ENCODE assay signal across 20 cellular contexts in genomic region chr17:47741793-47742145, GRCh38. TPM values are rescaled to one million over a fixed set of nuclear protein-coding genes. Genes with fewer than 3 reads are reported as not detected.
DNase-seq lines count a peak whose midpoint lies in the region; ATAC-seq, FAIRE-seq and TF ChIP-seq lines count a peak whose summit lies in the region.
"Had no signal": no experiment of that assay in that cellular context is flagged by ENCODE, and none has a peak within 500 bp of the region (broad histone marks: within the 10 kb centered on the region; RNA-seq: fewer than 3 reads in every experiment).

No MANE protein-coding gene starts in this region.

- no peak for TF ChIP-seq POLR2A in breast epithelium (IDR thresholded peaks at IDR 0.05)

- no peaks in the 10 kb centered on the region for H3K9me3 ChIP-seq in breast epithelium
- H3K9me3 ChIP-seq: HAP-1, transverse colon had no signal

- H3K27me3 Mint-ChIP-seq in activated CD8-positive, alpha-beta memory T cell treated with anti-CD3 and anti-CD28 coated beads, Interleukin-2, amount 10 ng/mL, durations not matched to agents 7 days and 5 days: no peaks in the 10 kb centered on the region
- no peaks in the 10 kb centered on the region for H3K27me3 Mint-ChIP-seq in activated B cell treated with CpG ODN at 0.5 μM for 24 hours

- DNase-seq in activated CD8-positive, alpha-beta memory T cell treated with anti-CD3 and anti-CD28 coated beads, Interleukin-2, amount 10 ng/mL, durations not matched to agents 7 days and 5 days: no peak
- no peak for DNase-seq in activated CD8-positive, alpha-beta memory T cell treated with anti-CD3 and anti-CD28 coated beads for 24 hours
- no peak for DNase-seq in GM18507 (ENCODE audit: extremely low spot score, insufficient read length, low read depth)
- DNase-seq in activated B cell treated with CpG ODN at 0.5 μM for 24 hours: no peak
- peak; percentile 70 for DNase-seq in fibroblast of mammary gland (ENCODE audit: low read depth)
- no peak for DNase-seq in GM10248 (ENCODE audit: extremely low spot score)
- no peak for DNase-seq in breast epithelium (ENCODE audit: low spot score in 2 of 2)
- DNase-seq: activated CD4-positive, CD25-positive, alpha-beta regulatory T cell treated with anti-CD3 and anti-CD28 coated beads, Interleukin-2, amount 50 U/mL, for 72 hours; amniotic stem cell; left cardiac atrium; midbrain; NCI-H2029 treated with DMSO at 0.1 percent for 48 hours; NCI-H524 treated with DMSO at 0.1 percent for 48 hours; transverse colon had no signal

- H3K27ac Mint-ChIP-seq in activated CD8-positive, alpha-beta memory T cell treated with anti-CD3 and anti-CD28 coated beads, Interleukin-2, amount 10 ng/mL, durations not matched to agents 7 days and 5 days: peak overlapping the region; percentile 71
- H3K27ac Mint-ChIP-seq in activated B cell treated with CpG ODN at 0.5 μM for 24 hours: peak overlapping the region; percentile 15
- H3K27ac Mint-ChIP-seq: stimulated activated memory B cell treated with anti-CD40 and anti-IgM and Interleukin-4, amounts not matched to agents 10 μg/mL and 1 μg/mL and 100 μg/mL, for 72 hours had no signal

- peak; percentile 29 for ATAC-seq in activated CD8-positive, alpha-beta memory T cell treated with anti-CD3 and anti-CD28 coated beads, Interleukin-2, amount 10 ng/mL, durations not matched to agents 7 days and 5 days
- ATAC-seq in activated B cell treated with CpG ODN at 0.5 μM for 24 hours (ENCODE audit: low read depth) (no peak), HG03097 (IDR thresholded peaks at IDR 0.05; ENCODE audit: low FRiP score, unreplicated experiment) (no peak)
- ATAC-seq: left cardiac atrium had no signal

- peaks cover 53% of the 10 kb centered on the region for H3K36me3 Mint-ChIP-seq in activated CD8-positive, alpha-beta memory T cell treated with anti-CD3 and anti-CD28 coated beads, Interleukin-2, amount 10 ng/mL, durations not matched to agents 7 days and 5 days
- H3K36me3 Mint-ChIP-seq in activated B cell treated with CpG ODN at 0.5 μM for 24 hours (ENCODE audit: low read depth): peaks cover 1% of the 10 kb centered on the region
- H3K36me3 Mint-ChIP-seq: IgD-negative memory B cell; stimulated activated memory B cell treated with anti-CD40 and anti-IgM and Interleukin-4, amounts not matched to agents 10 μg/mL and 1 μg/mL and 100 μg/mL, for 72 hours had no signal

- H3K9me3 Mint-ChIP-seq in activated CD8-positive, alpha-beta memory T cell treated with anti-CD3 and anti-CD28 coated beads, Interleukin-2, amount 10 ng/mL, durations not matched to agents 7 days and 5 days (ENCODE audit: low read depth): no peaks in the 10 kb centered on the region
- H3K9me3 Mint-ChIP-seq in activated B cell treated with CpG ODN at 0.5 μM for 24 hours: no peaks in the 10 kb centered on the region
- H3K9me3 Mint-ChIP-seq: IgD-negative memory B cell; stimulated activated memory B cell treated with anti-CD40 and anti-IgM and Interleukin-4, amounts not matched to agents 10 μg/mL and 1 μg/mL and 100 μg/mL, for 72 hours had no signal

- TF ChIP-seq CTCF in activated B cell treated with CpG ODN at 0.5 μM for 24 hours (IDR thresholded peaks at IDR 0.05): no peak
- TF ChIP-seq CTCF in fibroblast of mammary gland (conservative IDR thresholded peaks at IDR 0.05; ENCODE audit: control insufficient read depth, insufficient read depth, low read depth, low read length): no peak
- TF ChIP-seq CTCF in GM10248 (IDR thresholded peaks at IDR 0.05; ENCODE audit: control extremely low read depth, extremely low read depth, low read depth, missing control alignments): no peak
- no peak for TF ChIP-seq CTCF in breast epithelium (IDR thresholded peaks at IDR 0.05)

- peak overlapping the region; percentile 37 for H3K4me3 Mint-ChIP-seq in activated CD8-positive, alpha-beta memory T cell treated with anti-CD3 and anti-CD28 coated beads, Interleukin-2, amount 10 ng/mL, durations not matched to agents 7 days and 5 days
- H3K4me3 Mint-ChIP-seq in activated B cell treated with CpG ODN at 0.5 μM for 24 hours: no peak overlapping the region
- H3K4me3 Mint-ChIP-seq: stimulated activated memory B cell treated with anti-CD40 and anti-IgM and Interleukin-4, amounts not matched to agents 10 μg/mL and 1 μg/mL and 100 μg/mL, for 72 hours had no signal

- FAIRE-seq in GM18507 (lab: Jason Lieb, UNC): peak; percentile 15

- no peak overlapping the region for H3K27ac ChIP-seq in breast epithelium
- H3K27ac ChIP-seq: transverse colon had no signal

- H3K4me3 ChIP-seq in fibroblast of mammary gland (ENCODE audit: control insufficient read depth, low read depth, low read length) (no peak overlapping the region), breast epithelium (no peak overlapping the region)
- H3K4me3 ChIP-seq: HAP-1, transverse colon had no signal

- H3K36me3 ChIP-seq in breast epithelium: no peaks in the 10 kb centered on the region
- H3K36me3 ChIP-seq: HAP-1, transverse colon had no signal

- POLR2A ChIA-PET in activated B cell treated with CpG ODN at 0.5 μM for 24 hours (lab: Charles Lee) (interaction anchor here (0.8 to 1.3 kb wide), 3 partner anchors 9 to 154 kb away, joined by 3 to 5 read pairs (median 3); partner anchors contain the start of genes SP2 and TBX21), GM10248 (lab: Yijun Ruan, JAX) (interaction anchor here (0.7 kb wide), 1 partner anchor 551 kb away, joined by 3 read pairs; no protein-coding TSS in a partner anchor)

- H3K4me1 ChIP-seq in breast epithelium: no peaks in the 10 kb centered on the region
- H3K4me1 ChIP-seq: HAP-1, transverse colon had no signal

- peaks cover 64% of the 10 kb centered on the region for H3K4me1 Mint-ChIP-seq in activated CD8-positive, alpha-beta memory T cell treated with anti-CD3 and anti-CD28 coated beads, Interleukin-2, amount 10 ng/mL, durations not matched to agents 7 days and 5 days
- peaks cover 31% of the 10 kb centered on the region for H3K4me1 Mint-ChIP-seq in activated B cell treated with CpG ODN at 0.5 μM for 24 hours

- intact Hi-C loops in activated B cell treated with CpG ODN at 0.5 μM for 24 hours (cut with micrococcal nuclease) (loop anchor here (1.0 kb wide), 3 partner anchors 8 to 77 kb away; partner anchors contain the start of gene TBX21), breast epithelium (cut with DNase I; ENCODE audit: low total_unique reads) (no loop called here)

- CTCF ChIA-PET in activated CD8-positive, alpha-beta memory T cell treated with anti-CD3 and anti-CD28 coated beads, Interleukin-2, amount 10 ng/mL, durations not matched to agents 7 days and 5 days (lab: Charles Lee): interaction anchor here (1.2 to 8.8 kb wide), 6 partner anchors 9 to 77 kb away, joined by 4 to 87 read pairs (median 7); partner anchors contain the start of gene TBX21
- CTCF ChIA-PET in activated B cell treated with CpG ODN at 0.5 μM for 24 hours (lab: Charles Lee): interaction anchor here (0.6 to 7.7 kb wide), 5 partner anchors 9 to 80 kb away, joined by 3 to 64 read pairs (median 20); partner anchors contain the start of gene TBX21
- CTCF ChIA-PET in GM10248 (lab: Yijun Ruan, JAX): interaction anchor here (1.1 to 1.9 kb wide), 7 partner anchors 9 to 77 kb away, joined by 3 to 15 read pairs (median 4); partner anchors contain the start of gene TBX21

- H3K27me3 ChIP-seq in breast epithelium: peaks cover 0 to 34% of the 10 kb centered on the region in 2 donors

RNA-seq across cellular contexts. Expression of gene TBX21, which starts 8.7 kb away (rescaled TPM):
- 10 to 100 TPM; 59.0 to 68.4 TPM for total RNA-seq in activated CD8-positive, alpha-beta memory T cell treated with anti-CD3 and anti-CD28 coated beads, Interleukin-2, amount 10 ng/mL, durations not matched to agents 7 days and 5 days
- 3.6 and 3.8 TPM in 2 replicates for total RNA-seq in activated B cell treated with CpG ODN at 0.5 μM for 24 hours
- 1 to 10 TPM in 2 of 3 donors, under 1 TPM in 1; 0.33 to 1.8 (median 1.0) TPM for total RNA-seq in breast epithelium
- total RNA-seq: esophagus mucosa, OCI-LY7 had no signal

RNA-seq across cellular contexts. Expression of gene TBKBP1, which starts 47.8 kb away (rescaled TPM):
- total RNA-seq in activated CD8-positive, alpha-beta memory T cell treated with anti-CD3 and anti-CD28 coated beads, Interleukin-2, amount 10 ng/mL, durations not matched to agents 7 days and 5 days: 1 to 10 TPM; 2.6 to 3.0 TPM
- 3.6 and 4.1 TPM in 2 replicates for total RNA-seq in activated B cell treated with CpG ODN at 0.5 μM for 24 hours
- 10 to 100 TPM in 1 of 3 donors, 1 to 10 TPM in 2; 4.5 to 11.5 (median 8.3) TPM for total RNA-seq in breast epithelium

Comparison
In these comparisons a context has a peak if more than half of its experiments do, and no peak if none do; other contexts are left out.
1. RNA of gene TBX21, which starts 8.7 kb away (total RNA-seq): 59.0 to 68.4 TPM in activated CD8-positive, alpha-beta memory T cell treated with anti-CD3 and anti-CD28 coated beads, Interleukin-2, amount 10 ng/mL, durations not matched to agents 7 days and 5 days; 3.6 to 3.8 TPM in activated B cell treated with CpG ODN at 0.5 μM for 24 hours and 0.33 to 1.8 TPM in breast epithelium; every median in the first group is over 10 times any median in the second.